8 cellular contexts compared by ENCODE assay signal in genomic region chr1:93878501-93878888, GRCh38. TPM values are rescaled to one million over a fixed set of nuclear protein-coding genes. Genes with fewer than 3 reads are reported as not detected.
A peak's percentile ranks its signal among the peaks of the same experiment; 100 is the strongest.
DNase-seq lines count a peak whose midpoint lies in the region; ATAC-seq and TF ChIP-seq lines count a peak whose summit lies in the region.

No MANE protein-coding gene starts in this region.

- H3K4me1 ChIP-seq in iPS-18a (ENCODE audit: control insufficient read depth, low read depth, low read length) (peaks cover 6% of the 10 kb centered on the region), spleen (peaks cover 33 to 57% (median 42%) of the 10 kb centered on the region in 6 donors)

- DNase-seq in AG09309 (ENCODE audit: low read depth), result no peak
- peak; percentile 91 for DNase-seq in spleen
- no peak for DNase-seq in retina

- peak overlapping the region; percentile 81 for H3K4me3 ChIP-seq in AG09309 (ENCODE audit: control insufficient read depth, low read depth, low read length)
- H3K4me3 ChIP-seq in iPS-18a (ENCODE audit: low read length), result peak overlapping the region; percentile 89
- H3K4me3 ChIP-seq in spleen, result peak overlapping the region; percentile 50 to 96 (median 94)

- H3K4me1 Mint-ChIP-seq in T-helper 1 cell treated with Interleukin-12 subunit alpha and Interleukin-12 subunit beta and Interleukin-4 antibody, amounts not matched to agents 30 μg/mL and 1 μg/mL, for 36 hours (ENCODE audit: low read depth), result peaks cover 39% of the 10 kb centered on the region

- H3K36me3 ChIP-seq in iPS-18a (ENCODE audit: control insufficient read depth, low read depth, low read length) (peaks cover 39% of the 10 kb centered on the region), spleen (peaks cover 0 to 55% (median 35%) of the 10 kb centered on the region in 6 donors)

- H3K9me3 Mint-ChIP-seq in T-helper 1 cell treated with Interleukin-12 subunit alpha and Interleukin-12 subunit beta and Interleukin-4 antibody, amounts not matched to agents 30 μg/mL and 1 μg/mL, for 36 hours, result no peaks in the 10 kb centered on the region

- intact Hi-C loops in spleen (cut with DNase I; ENCODE audit: low total_unique reads), result no loop called here

- H3K27ac ChIP-seq in angular gyrus (ENCODE audit: low read depth, low read length), result peak overlapping the region; percentile 97
- peak overlapping the region; percentile 99 for H3K27ac ChIP-seq in iPS-18a (ENCODE audit: low read length)
- H3K27ac ChIP-seq in spleen, result peak overlapping the region; percentile 81 to 96 (median 96)

- peak overlapping the region; percentile 100 for H3K9ac ChIP-seq in iPS-18a (ENCODE audit: low read length)

- no peak for TF ChIP-seq POLR2A in spleen (IDR thresholded peaks at IDR 0.05)

- H3K27me3 ChIP-seq in iPS-18a (ENCODE audit: control insufficient read depth, insufficient read depth, low read length), result no peaks in the 10 kb centered on the region
- no peaks in the 10 kb centered on the region for H3K27me3 ChIP-seq in spleen (replicated peaks in 1 of 7)

- H3K27ac Mint-ChIP-seq in T-helper 1 cell treated with Interleukin-12 subunit alpha and Interleukin-12 subunit beta and Interleukin-4 antibody, amounts not matched to agents 30 μg/mL and 1 μg/mL, for 36 hours, result peak overlapping the region; percentile 92

- peak overlapping the region; percentile 89 for H3K4me3 Mint-ChIP-seq in T-helper 1 cell treated with Interleukin-12 subunit alpha and Interleukin-12 subunit beta and Interleukin-4 antibody, amounts not matched to agents 30 μg/mL and 1 μg/mL, for 36 hours

- H3K9me3 ChIP-seq in iPS-18a (ENCODE audit: control insufficient read depth, low read depth, low read length) (no peaks in the 10 kb centered on the region), spleen (no peaks in the 10 kb centered on the region)

- TF ChIP-seq CTCF in AG09309 (IDR thresholded peaks at IDR 0.05; ENCODE audit: control insufficient read depth, insufficient read depth, low read depth, low read length, missing control alignments) (no peak), spleen (IDR thresholded peaks at IDR 0.05 in 8 of 11, conservative IDR thresholded peaks at IDR 0.05 in 3 of 11) (no peak)

- WGBS in spleen, 5 donors, result 0 to 1% (median 0%) methylated on average over 20 of the region's 20 CpGs

- ATAC-seq in GM19025 (IDR thresholded peaks at IDR 0.05; ENCODE audit: low read depth, unreplicated experiment) (peak; percentile 42), HG03342 (IDR thresholded peaks at IDR 0.05; ENCODE audit: unreplicated experiment) (peak; percentile 54)

- no peaks in the 10 kb centered on the region for H3K27me3 Mint-ChIP-seq in T-helper 1 cell treated with Interleukin-12 subunit alpha and Interleukin-12 subunit beta and Interleukin-4 antibody, amounts not matched to agents 30 μg/mL and 1 μg/mL, for 36 hours (ENCODE audit: low read depth)

- H3K36me3 Mint-ChIP-seq in T-helper 1 cell treated with Interleukin-12 subunit alpha and Interleukin-12 subunit beta and Interleukin-4 antibody, amounts not matched to agents 30 μg/mL and 1 μg/mL, for 36 hours (ENCODE audit: low read depth), result peaks cover 37% of the 10 kb centered on the region

RNA-seq across cellular contexts. Expression of gene DNTTIP2, which starts 0.5 kb away (rescaled TPM):
- total RNA-seq in spleen, result 10 to 100 TPM; 32.9 to 57.8 (median 46.0) TPM
- polyA plus RNA-seq in spleen, result 10 to 100 TPM; 44.0 to 55.9 (median 50.8) TPM

RNA-seq across cellular contexts. Expression of gene GCLM, which starts 30.7 kb away (rescaled TPM):
- total RNA-seq in spleen, result 10 to 100 TPM; 14.0 to 23.3 (median 19.5) TPM
- polyA plus RNA-seq in spleen, result 1 to 10 TPM; 3.6 to 5.4 (median 3.9) TPM
